ENCODE assay signal across 10 cellular contexts in genomic region chr6:16725145-16725864, GRCh38. TPM values are rescaled to one million over a fixed set of nuclear protein-coding genes. Genes with fewer than 3 reads are reported as not detected.
DNase-seq lines count a peak whose midpoint lies in the region; ATAC-seq, FAIRE-seq and TF ChIP-seq lines count a peak whose summit lies in the region.
"Had no signal": no experiment of that assay in that cellular context is flagged by ENCODE, and none has a peak within 500 bp of the region (broad histone marks: within the 10 kb centered on the region; RNA-seq: fewer than 3 reads in every experiment).

No MANE protein-coding gene starts in this region.

- peak overlapping the region; percentile 6 to 24 (median 16) for H3K4me3 Mint-ChIP-seq in nephron
- no peak overlapping the region for H3K4me3 Mint-ChIP-seq in activated T-cell treated with anti-CD3 and anti-CD28 coated beads, Interleukin-2, amount 50 U/mL, for 4 hours

- BruUV-seq in endothelial cell of umbilical vein (replicated peaks; lab: Mats Ljungman, UMichigan) (no TSS peak), OCI-LY7 (replicated peaks; lab: Mats Ljungman, UMichigan) (no TSS peak)

- H3K36me3 ChIP-seq in endothelial cell of umbilical vein (ENCODE audit: control insufficient read depth in 2 of 2, extremely low read depth in 1 of 2, insufficient read depth in 2 of 2, low read length in 2 of 2) (no peaks in the 10 kb centered on the region), OCI-LY7 (ENCODE audit: insufficient read depth, low read length) (no peaks in the 10 kb centered on the region)

- dilution Hi-C loops in endothelial cell of umbilical vein (cut with MboI; ENCODE audit: extremely low pct_ligation_motif_present, low sequenced_read_pairs): no loop called here

- peak overlapping the region; percentile 44 for H3K9ac ChIP-seq in endothelial cell of umbilical vein (replicated peaks; ENCODE audit: extremely low read depth, insufficient read depth, low read length)

- H4K20me1 ChIP-seq in endothelial cell of umbilical vein (replicated peaks; ENCODE audit: control insufficient read depth, extremely low read depth, insufficient read depth, low read length) (no peaks in the 10 kb centered on the region), OCI-LY7 (ENCODE audit: insufficient read depth, low read length) (no peaks in the 10 kb centered on the region)

- H3K27me3 ChIP-seq in endothelial cell of umbilical vein (ENCODE audit: control insufficient read depth in 2 of 2, insufficient read depth in 2 of 2, low read length in 2 of 2): no peaks in the 10 kb centered on the region

- no peak for TF ChIP-seq POLR2A in endothelial cell of umbilical vein (IDR thresholded peaks at IDR 0.05; ENCODE audit: low read depth, low read length)

- TF ChIP-seq CTCF in endothelial cell of umbilical vein (IDR thresholded peaks at IDR 0.05; ENCODE audit: extremely low read depth in 1 of 2, insufficient read depth in 1 of 2, low read depth in 1 of 2, low read length in 2 of 2): no peak
- no peak for TF ChIP-seq CTCF in nephron (IDR thresholded peaks at IDR 0.05; ENCODE audit: unreplicated experiment in 3 of 3)
- no peak for TF ChIP-seq CTCF in OCI-LY7 (conservative IDR thresholded peaks at IDR 0.05; ENCODE audit: low read length)

- CTCF ChIA-PET in endothelial cell of umbilical vein (lab: Charles Lee) (interaction anchor here (0.9 to 7.6 kb wide), 11 partner anchors 10 to 392 kb away, joined by 3 to 59 read pairs (median 4); partner anchors contain the start of gene ATXN1), OCI-LY7 (lab: Charles Lee; ENCODE audit: unreplicated experiment) (no interaction called here)

- no peaks in the 10 kb centered on the region for H3K9me1 ChIP-seq in endothelial cell of umbilical vein (replicated peaks; ENCODE audit: control insufficient read depth, extremely low read depth, insufficient read depth, low read length)

- intact Hi-C loops in endothelial cell of umbilical vein (cut with micrococcal nuclease): loop anchor here (1.0 kb wide), 2 partner anchors 12 to 27 kb away; no protein-coding TSS in a partner anchor
- intact Hi-C loops in OCI-LY7 (cut with micrococcal nuclease; ENCODE audit: unreplicated experiment): no loop called here

- H3K79me2 ChIP-seq in endothelial cell of umbilical vein (ENCODE audit: control insufficient read depth, insufficient read depth, low read length) (no peaks in the 10 kb centered on the region), OCI-LY7 (ENCODE audit: insufficient read depth, low read depth, low read length) (no peaks in the 10 kb centered on the region)

- no peaks in the 10 kb centered on the region for H3K36me3 Mint-ChIP-seq in nephron (ENCODE audit: low read depth)
- peaks cover 10% of the 10 kb centered on the region for H3K36me3 Mint-ChIP-seq in activated T-cell treated with anti-CD3 and anti-CD28 coated beads, Interleukin-2, amount 50 U/mL, for 4 hours (ENCODE audit: insufficient read depth)

- ATAC-seq in activated T-cell treated with anti-CD3 and anti-CD28 coated beads, Interleukin-2, amount 50 U/mL, for 4 hours: no peak

- peaks cover 65% of the 10 kb centered on the region for H3K4me1 Mint-ChIP-seq in nephron
- peaks cover 58% of the 10 kb centered on the region for H3K4me1 Mint-ChIP-seq in activated T-cell treated with anti-CD3 and anti-CD28 coated beads, Interleukin-2, amount 50 U/mL, for 4 hours (ENCODE audit: low read depth)

- DNase-seq in AG08395 (ENCODE audit: low spot score) (peak; percentile 67), M059J (ENCODE audit: low read depth) (peak; percentile 82), endothelial cell of umbilical vein (ENCODE audit: low read depth, low spot score) (peak; percentile 96), islet precursor cell (no peak), T1000 (lab: John Stamatoyannopoulos, UW) (no peak), OCI-LY7 (ENCODE audit: low spot score) (no peak)
- no peak for DNase-seq in activated T-cell treated with anti-CD3 and anti-CD28 coated beads, Interleukin-2, amount 50 U/mL, for 4 hours
- DNase-seq: NCI-H146 had no signal

- H3K4me2 ChIP-seq in endothelial cell of umbilical vein (ENCODE audit: insufficient read depth, low read length): peak overlapping the region; percentile 89
- H3K4me2 ChIP-seq in OCI-LY7 (ENCODE audit: low read length): no peak overlapping the region

- peak overlapping the region; percentile 28 for H2AFZ ChIP-seq in endothelial cell of umbilical vein (ENCODE audit: low read depth, low read length)
- no peak overlapping the region for H2AFZ ChIP-seq in OCI-LY7 (ENCODE audit: low read length)

- POLR2A ChIA-PET in endothelial cell of umbilical vein (lab: Charles Lee) (interaction anchor here (1.0 to 2.3 kb wide), 2 partner anchors 12 kb away, joined by 9 to 10 read pairs; no protein-coding TSS in a partner anchor), OCI-LY7 (lab: Charles Lee) (interaction anchor here (0.7 to 1.4 kb wide), 2 partner anchors 11 to 13 kb away, joined by 3 read pairs; no protein-coding TSS in a partner anchor)

- H3K27ac Mint-ChIP-seq in nephron: peak overlapping the region; percentile 77 to 82 (median 78)

- no peaks in the 10 kb centered on the region for H3K27me3 Mint-ChIP-seq in nephron (ENCODE audit: low read depth)
- no peaks in the 10 kb centered on the region for H3K27me3 Mint-ChIP-seq in activated T-cell treated with anti-CD3 and anti-CD28 coated beads, Interleukin-2, amount 50 U/mL, for 4 hours (ENCODE audit: low read depth)

- peak overlapping the region; percentile 83 for H3K27ac ChIP-seq in endothelial cell of umbilical vein (ENCODE audit: insufficient read depth, low read depth, low read length)
- H3K27ac ChIP-seq in OCI-LY7 (ENCODE audit: low read depth, low read length, poor library complexity, severe bottlenecking): no peak overlapping the region

- no peaks in the 10 kb centered on the region for H3K9me3 Mint-ChIP-seq in nephron
- no peaks in the 10 kb centered on the region for H3K9me3 Mint-ChIP-seq in activated T-cell treated with anti-CD3 and anti-CD28 coated beads, Interleukin-2, amount 50 U/mL, for 4 hours

- H3K9me2 ChIP-seq in OCI-LY7 (ENCODE audit: insufficient read depth, low read length): no peaks in the 10 kb centered on the region

- no peaks in the 10 kb centered on the region for H3K9me3 ChIP-seq in endothelial cell of umbilical vein (replicated peaks; ENCODE audit: control insufficient read depth, insufficient read depth, low read length)
- no peaks in the 10 kb centered on the region for H3K9me3 ChIP-seq in OCI-LY7 (ENCODE audit: low read length)

- H3K4me3 ChIP-seq in endothelial cell of umbilical vein (replicated peaks in 1 of 3; ENCODE audit: insufficient read depth in 1 of 3, low read depth in 1 of 3, low read length in 3 of 3) (peak overlapping the region in 1 of 3 experiments; percentile 58), OCI-LY7 (ENCODE audit: low read depth, low read length, poor library complexity, severe bottlenecking) (no peak overlapping the region)

- FAIRE-seq in endothelial cell of umbilical vein (lab: Jason Lieb, UNC): peak; percentile 72
- FAIRE-seq: H1 had no signal

- peaks cover 52% of the 10 kb centered on the region for H3K4me1 ChIP-seq in endothelial cell of umbilical vein (ENCODE audit: control insufficient read depth, extremely low read depth, insufficient read depth, low read length)
- no peaks in the 10 kb centered on the region for H3K4me1 ChIP-seq in OCI-LY7 (ENCODE audit: insufficient read depth, low read length, poor library complexity, severe bottlenecking)

TF ChIP-seq in endothelial cell of umbilical vein, 7 proteins besides CTCF, POLR2A, EP300 and RAD21:
- TF ChIP-seq, protein P1, sequence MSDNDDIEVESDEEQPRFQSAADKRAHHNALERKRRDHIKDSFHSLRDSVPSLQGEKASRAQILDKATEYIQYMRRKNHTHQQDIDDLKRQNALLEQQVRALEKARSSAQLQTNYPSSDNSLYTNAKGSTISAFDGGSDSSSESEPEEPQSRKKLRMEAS (IDR thresholded peaks at IDR 0.05; ENCODE audit: insufficient read depth, insufficient read length): no peak
- TF ChIP-seq JUN (IDR thresholded peaks at IDR 0.05; ENCODE audit: borderline replicate concordance, insufficient read depth, insufficient read length, low read depth): peak; percentile 74
- peak; percentile 86 for TF ChIP-seq FOS (IDR thresholded peaks at IDR 0.05; ENCODE audit: borderline replicate concordance, insufficient read depth, low read length)

RNA-seq across cellular contexts. Expression of gene ATXN1, which starts 36.0 kb away (rescaled TPM):
- 31.5 and 35.4 TPM in 2 replicates for total RNA-seq in M059J (2014; rRNA removed; shearing (Covaris generic))
- total RNA-seq in endothelial cell of umbilical vein (33.0 and 34.1 TPM in 2 replicates), OCI-LY7 (2022) (0.09 TPM in 1 of 2 replicates, not detected in the other)
- 16.4 and 23.3 TPM in 2 replicates for polyA plus RNA-seq in endothelial cell of umbilical vein
- 9.0 and 9.5 TPM in 2 replicates for polyA plus RNA-seq in endothelial cell of umbilical vein (2011; cell fraction: cytosol; rRNA removed)
- polyA plus RNA-seq in endothelial cell of umbilical vein (2011; cell fraction: nucleus; rRNA removed): 23.7 and 25.8 TPM in 2 replicates
- polyA plus RNA-seq in endothelial cell of umbilical vein (2012): 8.1 and 10.2 TPM in 2 replicates
- 70.2 and 70.9 TPM in 2 replicates for polyA minus RNA-seq in endothelial cell of umbilical vein
- polyA minus RNA-seq in endothelial cell of umbilical vein (2011; cell fraction: cytosol; rRNA and poly(A)+ RNA removed): 4.3 TPM
- polyA minus RNA-seq in endothelial cell of umbilical vein (2011; cell fraction: nucleus; rRNA and poly(A)+ RNA removed): 90.2 and 138 TPM in 2 replicates
- total RNA-seq in activated T-cell treated with anti-CD3 and anti-CD28 coated beads, Interleukin-2, amount 50 U/mL, for 4 hours: 10 to 100 TPM; 39.5 to 63.8 (median 45.1) TPM
- total RNA-seq in OCI-LY7 (2014; rRNA removed; shearing (Covaris generic)): not detected in 2 replicates

Comparison
In these comparisons a context has a peak if more than half of its experiments do, and no peak if none do; other contexts are left out.
1. DNase-seq: peak in AG08395 (single experiment), M059J (single experiment) and endothelial cell of umbilical vein (single experiment); none in islet precursor cell (single experiment), activated T-cell treated with anti-CD3 and anti-CD28 coated beads, Interleukin-2, amount 50 U/mL, for 4 hours (single experiment), T1000 (single experiment) and OCI-LY7 (single experiment).
2. RNA of gene ATXN1, which starts 36.0 kb away (total RNA-seq): 39.5 to 63.8 TPM in activated T-cell treated with anti-CD3 and anti-CD28 coated beads, Interleukin-2, amount 50 U/mL, for 4 hours, 31.5 to 35.4 TPM in M059J and 33.0 to 34.1 TPM in endothelial cell of umbilical vein; 0.09 TPM in OCI-LY7; every median in the first group is over 10 times any median in the second.